Comparison of ENCODE assay signal across 21 cellular contexts in genomic region chr4:56445699-56446098, GRCh38. TPM values are rescaled to one million over a fixed set of nuclear protein-coding genes. Genes with fewer than 3 reads are reported as not detected.
"Had no signal": no experiment of that assay in that cellular context is flagged by ENCODE, and none has a peak within 500 bp of the region (broad histone marks: within the 10 kb centered on the region; RNA-seq: fewer than 3 reads in every experiment).

No MANE protein-coding gene starts in this region.

- H3K4me3 ChIP-seq: pancreas, sigmoid colon, spleen, stomach, thoracic aorta had no signal

- H3K9me3 Mint-ChIP-seq: activated T-cell treated with anti-CD3 and anti-CD28 coated beads, Interleukin-2, amount 50 U/mL, for 4 hours; central memory CD8-positive, alpha-beta T cell had no signal

- H3K4me3 Mint-ChIP-seq: activated naive CD8-positive, alpha-beta T cell; activated T-cell treated with anti-CD3 and anti-CD28 coated beads, Interleukin-2, amount 50 U/mL, for 4 hours; central memory CD8-positive, alpha-beta T cell; naive thymus-derived CD8-positive, alpha-beta T cell had no signal

- H3K27me3 ChIP-seq: brain microvascular endothelial cell, foreskin keratinocyte, pancreas, sigmoid colon, spleen, stomach had no signal

- H3K27me3 Mint-ChIP-seq: activated naive CD8-positive, alpha-beta T cell; central memory CD8-positive, alpha-beta T cell; naive thymus-derived CD8-positive, alpha-beta T cell had no signal

- H3K9me3 ChIP-seq: pancreas, sigmoid colon, spleen, stomach, thoracic aorta had no signal

- H3K4me1 ChIP-seq: foreskin keratinocyte, pancreas, sigmoid colon, spleen, stomach had no signal

- H3K27ac Mint-ChIP-seq: activated naive CD8-positive, alpha-beta T cell had no signal

- DNase-seq: activated CD4-positive, alpha-beta T cell treated with anti-CD3 and anti-CD28 coated beads, Interleukin-2, amount 50 U/mL, for 48 hours; activated effector memory CD4-positive, alpha-beta T cell treated with anti-CD3 and anti-CD28 coated beads, Interleukin-2, amount 50 U/mL, for 16 hours; activated T-cell treated with anti-CD3 and anti-CD28 coated beads, Interleukin-2, amount 50 U/mL, for 4 hours; anterior cingulate cortex; brain microvascular endothelial cell; effector CD8-positive, alpha-beta T cell; foreskin keratinocyte; glutamatergic neuron; hypothalamus; kidney glomerular epithelial cell; mesenchymal stem cell; naive thymus-derived CD8-positive, alpha-beta T cell; pancreas; sigmoid colon; spleen; stomach; T-helper 1 cell; T1000 had no signal

- ATAC-seq: activated T-cell treated with anti-CD3 and anti-CD28 coated beads, Interleukin-2, amount 50 U/mL, for 4 hours; foreskin keratinocyte; naive thymus-derived CD8-positive, alpha-beta T cell; pancreas had no signal

RNA-seq across cellular contexts. Expression of gene ARL9, which starts 59.9 kb away (rescaled TPM):
- total RNA-seq: thoracic aorta had no signal
